ENCODE assay signal across 20 cellular contexts in the genomic region with DNA sequence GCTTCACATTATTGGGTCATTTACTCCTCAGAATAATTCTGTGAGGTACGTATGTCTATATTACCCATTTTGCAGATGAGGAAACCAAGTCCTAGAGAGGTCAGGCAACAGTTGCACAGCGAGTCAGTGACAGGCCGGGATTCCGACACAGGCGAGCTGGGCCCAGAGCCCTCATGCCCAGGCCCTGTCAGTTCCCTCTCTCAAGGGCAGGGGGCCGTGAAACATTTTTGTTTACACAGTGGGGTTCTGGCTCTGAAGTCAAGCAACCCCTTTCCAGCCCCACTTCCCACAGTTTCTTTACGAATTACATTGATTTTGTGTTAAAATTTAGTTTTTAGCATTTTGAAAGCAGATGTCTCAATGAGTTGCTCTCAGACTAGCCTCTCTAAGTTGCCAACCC. TPM values are rescaled to one million over a fixed set of nuclear protein-coding genes. Genes with fewer than 3 reads are reported as not detected.
DNase-seq lines count a peak whose midpoint lies in the region; ATAC-seq, FAIRE-seq and TF ChIP-seq lines count a peak whose summit lies in the region.
"Had no signal": no experiment of that assay in that cellular context is flagged by ENCODE, and none has a peak within 500 bp of the region (broad histone marks: within the 10 kb centered on the region; RNA-seq: fewer than 3 reads in every experiment).

No MANE protein-coding gene starts in this region.

- CTCF ChIA-PET in HepG2 (lab: Yijun Ruan, JAX; ENCODE audit: low intra/inter-chr PET ratio, low total read pairs) (no interaction called here), WTC11 (lab: Charles Lee) (interaction anchor here (0.9 to 1.1 kb wide), 4 partner anchors 10 to 64 kb away, joined by 3 to 7 read pairs (median 3); no protein-coding TSS in a partner anchor)

- no peaks in the 10 kb centered on the region for H3K36me3 ChIP-seq in HepG2 (replicated peaks in 1 of 2; ENCODE audit: control insufficient read depth in 1 of 2, insufficient read depth in 2 of 2, low read length in 2 of 2)
- no peaks in the 10 kb centered on the region for H3K36me3 ChIP-seq in right lobe of liver
- H3K36me3 ChIP-seq in neural progenitor cell, result no peaks in the 10 kb centered on the region
- H3K36me3 ChIP-seq in smooth muscle cell (ENCODE audit: low read depth), result no peaks in the 10 kb centered on the region
- H3K36me3 ChIP-seq: BLaER1 had no signal

- H3F3A ChIP-seq in neural progenitor cell (ENCODE audit: low read depth) (no peaks in the 10 kb centered on the region), smooth muscle cell (ENCODE audit: low read depth) (no peaks in the 10 kb centered on the region)

- H3K27me3 ChIP-seq in HepG2 (ENCODE audit: control insufficient read depth in 1 of 2, insufficient read depth in 2 of 2, low read length in 2 of 2) (no peaks in the 10 kb centered on the region), right lobe of liver (no peaks in the 10 kb centered on the region), neural progenitor cell (no peaks in the 10 kb centered on the region), smooth muscle cell (ENCODE audit: low read depth) (no peaks in the 10 kb centered on the region)
- H3K27me3 ChIP-seq: BLaER1 had no signal

- H3K36me3 Mint-ChIP-seq in WTC11, result no peaks in the 10 kb centered on the region
- H3K36me3 Mint-ChIP-seq in neural progenitor cell, result no peaks in the 10 kb centered on the region
- H3K36me3 Mint-ChIP-seq: CD4-positive, CD25-positive, alpha-beta regulatory T cell; CD8-positive, alpha-beta T cell had no signal

- TF ChIP-seq POLR2A in HepG2 (IDR thresholded peaks at IDR 0.05; ENCODE audit: insufficient read depth in 1 of 2, low read depth in 2 of 2, low read length in 2 of 2) (no peak), right lobe of liver (IDR thresholded peaks at IDR 0.05) (no peak)

- POLR2A ChIA-PET in HepG2 (lab: Yijun Ruan, JAX), result no interaction called here
- POLR2A ChIA-PET in WTC11 (lab: Charles Lee), result no interaction called here

- H3K9me3 Mint-ChIP-seq in WTC11 (peaks cover 5% of the 10 kb centered on the region), neural progenitor cell (peaks cover 2% of the 10 kb centered on the region)
- H3K9me3 Mint-ChIP-seq: CD8-positive, alpha-beta T cell had no signal

- no peaks in the 10 kb centered on the region for H3K9me3 ChIP-seq in HepG2 (ENCODE audit: low read length)
- no peaks in the 10 kb centered on the region for H3K9me3 ChIP-seq in right lobe of liver
- no peaks in the 10 kb centered on the region for H3K9me3 ChIP-seq in neural progenitor cell (ENCODE audit: low read depth)
- no peaks in the 10 kb centered on the region for H3K9me3 ChIP-seq in smooth muscle cell (replicated peaks; ENCODE audit: low read depth)
- H3K9me3 ChIP-seq: BLaER1, Caco-2 had no signal

- H3K27ac Mint-ChIP-seq in WTC11 (no peak overlapping the region), neural progenitor cell (no peak overlapping the region)
- H3K27ac Mint-ChIP-seq: B cell; CD4-positive, CD25-positive, alpha-beta regulatory T cell; CD8-positive, alpha-beta T cell had no signal

- H3K4me3 Mint-ChIP-seq in WTC11 (no peak overlapping the region), neural progenitor cell (no peak overlapping the region)
- H3K4me3 Mint-ChIP-seq: B cell; CD4-positive, CD25-positive, alpha-beta regulatory T cell; CD8-positive, alpha-beta T cell had no signal

- H3K4me1 Mint-ChIP-seq in WTC11 (peaks cover 15% of the 10 kb centered on the region), neural progenitor cell (peaks cover 7% of the 10 kb centered on the region)
- H3K4me1 Mint-ChIP-seq: B cell; CD4-positive, CD25-positive, alpha-beta regulatory T cell had no signal

- H3K27me3 Mint-ChIP-seq in WTC11 (ENCODE audit: low read depth) (no peaks in the 10 kb centered on the region), neural progenitor cell (ENCODE audit: insufficient read depth, low read depth) (peaks cover 13% of the 10 kb centered on the region)

- H2AFZ ChIP-seq in HepG2 (ENCODE audit: low read length) (no peak overlapping the region), neural progenitor cell (replicated peaks) (no peak overlapping the region), smooth muscle cell (ENCODE audit: low read depth) (no peak overlapping the region)

- in situ Hi-C loops in HepG2 (cut with HindIII; ENCODE audit: extremely low pct_ligation_motif_present, low pct_unique_long_range_greater_than_20kb), result no loop called here

- 53% methylated on average over 7 of the region's 7 CpGs for WGBS in HepG2 (ENCODE audit: low lambda C conversion rate)
- 63% methylated on average over 6 of the region's 7 CpGs for WGBS in right lobe of liver (ENCODE audit: insufficient coverage, low coverage, low lambda C conversion rate, missing lambda C conversion rate)
- WGBS in smooth muscle cell (ENCODE audit: low lambda C conversion rate), result 92% methylated on average over 7 of the region's 7 CpGs

- TF ChIP-seq EP300 in HepG2 (IDR thresholded peaks at IDR 0.05; ENCODE audit: low read depth in 2 of 2, low read length in 2 of 2) (no peak), HepG2 (CRISPR knock-in tag; IDR thresholded peaks at IDR 0.05; ENCODE audit: borderline replicate concordance) (no peak)

- H3K4me2 ChIP-seq in HepG2 (ENCODE audit: low read depth, low read length) (no peak overlapping the region), neural progenitor cell (no peak overlapping the region), smooth muscle cell (no peak overlapping the region)
- H3K4me2 ChIP-seq: BLaER1 had no signal

- H3K27ac ChIP-seq in HepG2 (ENCODE audit: extremely low read length, insufficient read depth, low read length) (no peak overlapping the region), right lobe of liver (no peak overlapping the region), neural progenitor cell (no peak overlapping the region), smooth muscle cell (ENCODE audit: low read depth) (no peak overlapping the region)
- H3K27ac ChIP-seq: 22Rv1, BLaER1, C4-2B had no signal

- intact Hi-C loops in HepG2 (cut with micrococcal nuclease; ENCODE audit: unreplicated experiment) (no loop called here), right lobe of liver (cut with DNase I) (no loop called here)

- no peak for TF ChIP-seq RAD21 in HepG2 (CRISPR knock-in tag; IDR thresholded peaks at IDR 0.05)

- H3K9ac ChIP-seq in HepG2 (ENCODE audit: insufficient read depth, low read depth, low read length) (no peak overlapping the region), neural progenitor cell (no peak overlapping the region), smooth muscle cell (ENCODE audit: low read depth) (no peak overlapping the region)
- H3K9ac ChIP-seq: BLaER1 had no signal

- no peak for TF ChIP-seq CTCF in HepG2 (CRISPR knock-in tag; IDR thresholded peaks at IDR 0.05)
- no peak for TF ChIP-seq CTCF in right lobe of liver (IDR thresholded peaks at IDR 0.05)
- no peak for TF ChIP-seq CTCF in WTC11 (IDR thresholded peaks at IDR 0.05)
- TF ChIP-seq CTCF in neural progenitor cell (IDR thresholded peaks at IDR 0.05), result peak; percentile 5
- TF ChIP-seq CTCF in smooth muscle cell (IDR thresholded peaks at IDR 0.05; ENCODE audit: borderline replicate concordance, insufficient read depth, poor library complexity, severe bottlenecking), result no peak

- no peak for FAIRE-seq in HepG2 (lab: Jason Lieb, UNC)
- FAIRE-seq: A204.1, G401.6, GM12892 had no signal

- H3K4me1 ChIP-seq in HepG2 (ENCODE audit: insufficient read depth, low read length) (0 out of 2 replicates have a peak, but pooled peaks cover 11% of the 10 kb centered on the region), right lobe of liver (peaks cover 0 to 7% (median 0%) of the 10 kb centered on the region in 4 donors), neural progenitor cell (no peaks in the 10 kb centered on the region), smooth muscle cell (ENCODE audit: low read depth) (no peaks in the 10 kb centered on the region)
- H3K4me1 ChIP-seq: BLaER1, Caco-2 had no signal

- no peaks in the 10 kb centered on the region for H4K20me1 ChIP-seq in HepG2 (ENCODE audit: insufficient read depth, low read length)
- H4K20me1 ChIP-seq in neural progenitor cell (ENCODE audit: low read depth), result no peaks in the 10 kb centered on the region
- H4K20me1 ChIP-seq in smooth muscle cell (ENCODE audit: low read depth), result no peaks in the 10 kb centered on the region
- H4K20me1 ChIP-seq: BLaER1 had no signal

- H3K4me3 ChIP-seq in HepG2 (replicated peaks in 1 of 3; ENCODE audit: insufficient read depth in 1 of 3, low read depth in 2 of 3, low read length in 3 of 3), result no peak overlapping the region
- no peak overlapping the region for H3K4me3 ChIP-seq in right lobe of liver
- H3K4me3 ChIP-seq in neural progenitor cell, result no peak overlapping the region
- no peak overlapping the region for H3K4me3 ChIP-seq in smooth muscle cell
- H3K4me3 ChIP-seq: BLaER1 had no signal

- DNase-seq in HepG2 (ENCODE audit: low spot score) (no peak), right lobe of liver (no peak), WTC11 (ENCODE audit: low spot score) (no peak), neural progenitor cell (ENCODE audit: low spot score) (no peak), smooth muscle cell (lab: John Stamatoyannopoulos, UW; ENCODE audit: unreplicated experiment) (no peak), NCI-H82 (lab: John Stamatoyannopoulos, UW) (no peak)
- DNase-seq: Caco-2; CD4-positive, CD25-positive, alpha-beta regulatory T cell; CD8-positive, alpha-beta T cell; DMS153; DND-41; HCEC 1CT had no signal

- H3K79me2 ChIP-seq in HepG2 (ENCODE audit: insufficient read depth, low read length), result no peaks in the 10 kb centered on the region
- H3K79me2 ChIP-seq in neural progenitor cell (ENCODE audit: low read depth), result no peaks in the 10 kb centered on the region
- no peaks in the 10 kb centered on the region for H3K79me2 ChIP-seq in smooth muscle cell (ENCODE audit: low read depth)

- no TSS peak for BruUV-seq in HepG2 (replicated peaks; lab: Mats Ljungman, UMichigan)

- no peak for ATAC-seq in HepG2
- ATAC-seq in right lobe of liver, result no peak
- peak; percentile 11; the same call in 1 of the 2 replicates for ATAC-seq in WTC11
- ATAC-seq: CD8-positive, alpha-beta T cell had no signal

RNA-seq across cellular contexts. Expression of a gene that starts 46.7 kb away (rescaled TPM):
- total RNA-seq in HepG2 (2016; rRNA removed; fragmentation: Illumina TruSeq; extraction: Trizol) (0.04 TPM in 1 of 2 replicates, not detected in the other), right lobe of liver (under 1 TPM in 3 of 6 experiments, not detected in 3; 0.16 to 0.26 (median 0.17) TPM), WTC11 (2021) (1.4 to 1.8 TPM (median 1.6 TPM) in 3 replicates), neural progenitor cell (ENCODE audit: low replicate concordance) (1.2 and 1.3 TPM in 2 replicates), smooth muscle cell (0.72 TPM in 1 of 2 replicates, not detected in the other)
- 0.30 and 0.35 TPM in 2 replicates for total RNA-seq in HepG2 (2016; cell fraction: cytosol; rRNA removed; fragmentation: Illumina TruSeq; extraction: Trizol; ENCODE audit: low read depth)
- 0.19 TPM in 1 of 2 replicates, not detected in the other for total RNA-seq in HepG2 (2016; cell fraction: insoluble cytoplasmic fraction; rRNA removed; fragmentation: Illumina TruSeq; extraction: Trizol)
- total RNA-seq in HepG2 (2016; cell fraction: membrane; rRNA removed; fragmentation: Illumina TruSeq; extraction: Trizol), result 0.12 and 0.21 TPM in 2 replicates
- 0.19 and 0.43 TPM in 2 replicates for total RNA-seq in HepG2 (2016; cell fraction: nucleus; rRNA removed; fragmentation: Illumina TruSeq; extraction: Trizol)
- polyA plus RNA-seq in HepG2 (2011; rRNA removed) (0.33 and 0.35 TPM in 2 replicates), smooth muscle cell (not detected in 2 replicates)
- polyA plus RNA-seq in HepG2 (2011; cell fraction: cytosol; rRNA removed), result 0.17 and 0.24 TPM in 2 replicates
- polyA plus RNA-seq in HepG2 (2011; cell fraction: nucleus; rRNA removed), result 2.0 and 2.8 TPM in 2 replicates
- 0.16 and 0.17 TPM in 2 replicates for polyA plus RNA-seq in HepG2 (2012)
- 0.09 and 0.14 TPM in 2 replicates for polyA plus RNA-seq in HepG2 (2016; cell fraction: cytosol; fragmentation: Illumina TruSeq; extraction: Trizol; ENCODE audit: low read depth)
- polyA plus RNA-seq in HepG2 (2016; cell fraction: insoluble cytoplasmic fraction; fragmentation: Illumina TruSeq; extraction: Trizol; ENCODE audit: low read depth), result 0.07 TPM in 1 of 2 replicates, not detected in the other
- polyA plus RNA-seq in HepG2 (2016; cell fraction: membrane; fragmentation: Illumina TruSeq; extraction: Trizol; ENCODE audit: low read depth), result 0.05 and 0.20 TPM in 2 replicates
- polyA plus RNA-seq in HepG2 (2016; cell fraction: nucleus; fragmentation: Illumina TruSeq; extraction: Trizol; ENCODE audit: insufficient read depth, low read depth), result 0.15 and 0.69 TPM in 2 replicates
- polyA minus RNA-seq in HepG2 (2011; rRNA and poly(A)+ RNA removed; ENCODE audit: low replicate concordance), result 0.05 and 0.46 TPM in 2 replicates
- not detected in 2 replicates for polyA minus RNA-seq in HepG2 (2011; cell fraction: cytosol; rRNA and poly(A)+ RNA removed)
- 1.2 and 1.3 TPM in 2 replicates for polyA minus RNA-seq in HepG2 (2011; cell fraction: nucleus; rRNA and poly(A)+ RNA removed)
- total RNA-seq: B cell; Caco-2; CD4-positive, CD25-positive, alpha-beta regulatory T cell had no signal
- polyA plus RNA-seq: AG04450; CD4-positive, CD25-positive, alpha-beta regulatory T cell had no signal
